In the genomic region with DNA sequence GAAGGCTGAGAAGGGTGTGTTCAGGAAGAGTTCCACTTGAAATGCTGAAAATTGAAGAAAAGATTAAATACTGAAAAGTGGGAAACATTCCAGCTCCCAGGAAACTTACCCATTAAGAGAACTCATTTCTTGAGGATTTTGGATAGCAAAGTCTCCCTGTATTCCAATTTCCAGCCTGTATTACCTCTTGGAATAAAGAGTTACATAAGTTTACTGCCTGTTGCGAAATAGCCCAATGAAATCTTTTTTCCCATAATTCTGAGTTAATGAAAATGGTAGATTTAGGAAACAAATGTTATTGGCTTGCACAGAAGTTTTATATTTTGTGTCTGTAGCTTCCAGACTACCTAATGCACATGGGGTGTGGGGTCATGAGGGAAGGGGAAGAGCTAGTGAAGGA, we compare ENCODE assay signal across 31 cellular contexts.
"Had no signal": no experiment of that assay in that cellular context is flagged by ENCODE, and none has a peak within 500 bp of the region (broad histone marks: within the 10 kb centered on the region; RNA-seq: fewer than 3 reads in every experiment).

No MANE protein-coding gene starts in this region.

- H3K4me3 ChIP-seq: ascending aorta, cardiac muscle cell, coronary artery, dorsolateral prefrontal cortex, left lung, lower lobe of right lung, mucosa of descending colon, smooth muscle cell, thyroid gland, upper lobe of left lung, vagina had no signal

- H3K27ac ChIP-seq: ascending aorta, cardiac muscle cell, coronary artery, dorsolateral prefrontal cortex, left lung, lower lobe of right lung, thyroid gland, vagina had no signal

- H3K27me3 ChIP-seq: ascending aorta, cardiac muscle cell, left lung, thyroid gland, upper lobe of left lung, vagina had no signal

- H3K36me3 ChIP-seq: ascending aorta, cardiac muscle cell, left lung, lower lobe of right lung, thyroid gland, upper lobe of left lung, vagina had no signal

- H3K4me2 ChIP-seq: smooth muscle cell had no signal

- DNase-seq: activated CD4-positive, alpha-beta T cell treated with anti-CD3 and anti-CD28 coated beads for 48 hours; activated CD4-positive, alpha-beta T cell treated with anti-CD3 and anti-CD28 coated beads, Interleukin-2, amount 50 U/mL, for 48 hours; activated CD8-positive, alpha-beta memory T cell treated with anti-CD3 and anti-CD28 coated beads for 24 hours; activated effector memory CD4-positive, alpha-beta T cell treated with anti-CD3 and anti-CD28 coated beads, Interleukin-2, amount 50 U/mL, for 16 hours; activated naive CD4-positive, alpha-beta T cell treated with anti-CD3 and anti-CD28 coated beads for 36 hours; activated naive CD8-positive, alpha-beta T cell treated with anti-CD3 and anti-CD28 coated beads for 36 hours; cerebellar nuclear complex; dorsolateral prefrontal cortex; effector memory CD4-positive, alpha-beta T cell; erythroblast; foreskin melanocyte; left lung; lower lobe of right lung; mucosa of descending colon; retina; stimulated activated CD4-positive, alpha-beta T cell treated with anti-CD3 and anti-CD28 coated beads, Interleukin-1b, Interleukin-23, amount 100 ng/mL, for 48 hours; stimulated activated CD4-positive, alpha-beta T cell treated with anti-CD3 and anti-CD28 coated beads, Interleukin-4, amount 100 ng/mL, for 4 hours; stimulated activated CD8-positive, alpha-beta memory T cell treated with anti-CD3 and anti-CD28 coated beads, Interleukin-4, amount 100 ng/mL, for 48 hours; stimulated activated naive CD8-positive, alpha-beta T cell treated with anti-CD3 and anti-CD28 coated beads, Interleukin-15, amount 100 ng/mL, for 72 hours; T-helper 1 cell; thyroid gland; upper lobe of left lung; WERI-Rb-1 had no signal

- H3K4me1 ChIP-seq: ascending aorta, lower lobe of right lung, thyroid gland, upper lobe of left lung, vagina had no signal

- ATAC-seq: activated CD4-positive, CD25-positive, alpha-beta regulatory T cell treated with anti-CD3 and anti-CD28 coated beads, Interleukin-2, amount 50 U/mL, for 24 hours; left lung; lower lobe of right lung; mucosa of descending colon; natural killer cell treated with Interleukin-12 subunit alpha and Interleukin-12 subunit beta and Interleukin-15 and Interleukin-18, amount 100 ng/mL, for 72 hours; stimulated activated memory B cell treated with anti-CD40 and anti-IgM and Interleukin-4, amounts not matched to agents 10 μg/mL and 1 μg/mL and 100 μg/mL, for 72 hours; stimulated activated naive CD8-positive, alpha-beta T cell treated with anti-CD3 and anti-CD28 coated beads, Interleukin-15, amount 100 ng/mL, for 72 hours had no signal

- H3K9me3 ChIP-seq: ascending aorta, left lung, lower lobe of right lung, mucosa of descending colon, thyroid gland, upper lobe of left lung, vagina had no signal
